Comparison of ENCODE assay signal across 27 cellular contexts in the genomic region with DNA sequence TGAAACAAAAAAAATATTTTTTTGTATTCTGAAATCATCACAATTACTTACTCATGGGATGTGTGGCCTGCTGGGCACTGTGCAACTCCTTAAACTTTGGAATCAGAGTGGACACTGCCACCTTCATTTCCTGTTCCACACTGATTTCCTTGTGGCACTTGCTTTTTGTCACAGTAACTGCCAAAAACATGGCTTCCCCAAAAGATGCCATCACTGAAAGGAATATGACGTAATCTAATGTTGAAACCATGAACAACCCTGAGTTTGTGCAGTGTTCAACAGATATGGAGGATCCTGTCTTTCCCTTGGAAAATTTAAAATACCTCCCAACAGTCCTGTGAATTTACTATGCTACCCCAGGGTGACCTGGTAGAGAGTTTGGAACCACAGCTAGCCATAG. TPM values are rescaled to one million over a fixed set of nuclear protein-coding genes. Genes with fewer than 3 reads are reported as not detected.
"Had no signal": no experiment of that assay in that cellular context is flagged by ENCODE, and none has a peak within 500 bp of the region (broad histone marks: within the 10 kb centered on the region; RNA-seq: fewer than 3 reads in every experiment).

No MANE protein-coding gene starts in this region.

- H3K4me3 Mint-ChIP-seq: activated CD4-positive, alpha-beta memory T cell treated with anti-CD3 and anti-CD28 coated beads for 36 hours; activated naive CD4-positive, alpha-beta T cell treated with anti-CD3 and anti-CD28 coated beads, Interleukin-2, amount 10 ng/mL, durations not matched to agents 7 days and 5 days; endodermal cell; stimulated activated naive B cell treated with anti-CD40 and anti-IgM and Interleukin-4, amounts not matched to agents 10 μg/mL and 1 μg/mL and 100 μg/mL, for 72 hours had no signal

- ATAC-seq: gastrocnemius medialis; stimulated activated naive B cell treated with anti-CD40 and anti-IgM and Interleukin-4, amounts not matched to agents 10 μg/mL and 1 μg/mL and 100 μg/mL, for 72 hours had no signal

- DNase-seq: activated CD4-positive, alpha-beta memory T cell treated with anti-CD3 and anti-CD28 coated beads for 36 hours; activated CD4-positive, alpha-beta T cell treated with anti-CD3 and anti-CD28 coated beads for 4 hours; activated CD4-positive, CD25-positive, alpha-beta regulatory T cell; activated effector memory CD4-positive, alpha-beta T cell treated with anti-CD3 and anti-CD28 coated beads, Interleukin-2, amount 50 U/mL, for 16 hours; activated naive CD4-positive, alpha-beta T cell treated with anti-CD3 and anti-CD28 coated beads, Interleukin-2, amount 10 ng/mL, durations not matched to agents 7 days and 5 days; activated T-cell treated with anti-CD3 and anti-CD28 coated beads, Interleukin-2, amount 50 U/mL, for 48 hours; cerebellar nuclear complex; endodermal cell; esophagus squamous epithelium; gastrocnemius medialis; hippocampal formation; mesenchymal stem cell; occipital lobe; sigmoid colon; stimulated activated CD4-positive, alpha-beta T cell treated with anti-CD3 and anti-CD28 coated beads, Interleukin-2, amount 100 ng/mL, for 48 hours; stimulated activated CD8-positive, alpha-beta memory T cell treated with anti-CD3 and anti-CD28 coated beads, Interleukin-4, amount 100 ng/mL, for 48 hours; stimulated activated naive B cell treated with anti-CD40 and anti-IgM and Interleukin-4, amounts not matched to agents 10 μg/mL and 1 μg/mL and 100 μg/mL, for 72 hours; T1000; testis had no signal

- H3K4me1 Mint-ChIP-seq: endodermal cell had no signal

- H3K9me3 ChIP-seq: gastrocnemius medialis, sigmoid colon, testis, vagina had no signal

- H3K36me3 ChIP-seq: esophagus squamous epithelium, gastrocnemius medialis, sigmoid colon, vagina had no signal

- H3K27me3 Mint-ChIP-seq: activated CD4-positive, alpha-beta memory T cell treated with anti-CD3 and anti-CD28 coated beads for 36 hours; stimulated activated naive B cell treated with anti-CD40 and anti-IgM and Interleukin-4, amounts not matched to agents 10 μg/mL and 1 μg/mL and 100 μg/mL, for 72 hours had no signal

- H3K27ac ChIP-seq: coronary artery, esophagus squamous epithelium, gastrocnemius medialis, sigmoid colon, testis, vagina had no signal

- H3K27ac Mint-ChIP-seq: activated CD4-positive, alpha-beta memory T cell treated with anti-CD3 and anti-CD28 coated beads for 36 hours; endodermal cell; stimulated activated naive B cell treated with anti-CD40 and anti-IgM and Interleukin-4, amounts not matched to agents 10 μg/mL and 1 μg/mL and 100 μg/mL, for 72 hours had no signal

- H3K36me3 Mint-ChIP-seq: activated CD4-positive, alpha-beta memory T cell treated with anti-CD3 and anti-CD28 coated beads for 36 hours had no signal

- H3K4me3 ChIP-seq: coronary artery, esophagus squamous epithelium, gastrocnemius medialis, sigmoid colon, testis, vagina had no signal

- H3K4me1 ChIP-seq: gastrocnemius medialis, sigmoid colon, testis had no signal

- H3K27me3 ChIP-seq: gastrocnemius medialis, sigmoid colon, testis, vagina had no signal

RNA-seq across cellular contexts. Expression of gene IL12B, which starts 12.6 kb away (rescaled TPM):
- total RNA-seq: activated CD4-positive, alpha-beta memory T cell treated with anti-CD3 and anti-CD28 coated beads for 36 hours; endodermal cell; esophagus squamous epithelium; gastrocnemius medialis; liver; mononuclear cell; myocyte; occipital lobe; posterior vena cava; renal cortical epithelial cell; sigmoid colon; testis; vagina had no signal
- polyA plus RNA-seq: liver, neural cell, sigmoid colon had no signal
